Comparison of ENCODE assay signal across 15 cellular contexts in genomic region chr13:70747305-70747704, GRCh38.
"Had no signal": no experiment of that assay in that cellular context is flagged by ENCODE, and none has a peak within 500 bp of the region (broad histone marks: within the 10 kb centered on the region; RNA-seq: fewer than 3 reads in every experiment).

No MANE protein-coding gene starts in this region.

- H3K27me3 ChIP-seq: body of pancreas, esophagus muscularis mucosa, stomach, upper lobe of right lung had no signal

- H3K9me3 ChIP-seq: body of pancreas, esophagus muscularis mucosa, stomach, thoracic aorta, upper lobe of right lung had no signal

- H3K36me3 ChIP-seq: esophagus muscularis mucosa, stomach, thoracic aorta, upper lobe of right lung had no signal

- H3K4me1 ChIP-seq: body of pancreas, esophagus muscularis mucosa, stomach, upper lobe of right lung had no signal

- H3K27ac ChIP-seq: body of pancreas, coronary artery, esophagus muscularis mucosa, stomach, thoracic aorta, upper lobe of right lung had no signal

- DNase-seq: activated CD4-positive, alpha-beta T cell treated with anti-CD3 and anti-CD28 coated beads, Interleukin-2, amount 50 U/mL, for 1 hour; activated CD8-positive, alpha-beta memory T cell treated with anti-CD3 and anti-CD28 coated beads for 24 hours; activated gamma-delta T cell treated with Interleukin-2 at 50 U/mL for 16 hours; amygdala; body of pancreas; caudate nucleus; hippocampal formation; kidney; right cardiac atrium; stomach; T-helper 9 cell; upper lobe of right lung had no signal

- H3K4me3 ChIP-seq: body of pancreas, coronary artery, esophagus muscularis mucosa, stomach, thoracic aorta, upper lobe of right lung had no signal
